ENCODE assay signal across 8 cellular contexts in the genomic region with DNA sequence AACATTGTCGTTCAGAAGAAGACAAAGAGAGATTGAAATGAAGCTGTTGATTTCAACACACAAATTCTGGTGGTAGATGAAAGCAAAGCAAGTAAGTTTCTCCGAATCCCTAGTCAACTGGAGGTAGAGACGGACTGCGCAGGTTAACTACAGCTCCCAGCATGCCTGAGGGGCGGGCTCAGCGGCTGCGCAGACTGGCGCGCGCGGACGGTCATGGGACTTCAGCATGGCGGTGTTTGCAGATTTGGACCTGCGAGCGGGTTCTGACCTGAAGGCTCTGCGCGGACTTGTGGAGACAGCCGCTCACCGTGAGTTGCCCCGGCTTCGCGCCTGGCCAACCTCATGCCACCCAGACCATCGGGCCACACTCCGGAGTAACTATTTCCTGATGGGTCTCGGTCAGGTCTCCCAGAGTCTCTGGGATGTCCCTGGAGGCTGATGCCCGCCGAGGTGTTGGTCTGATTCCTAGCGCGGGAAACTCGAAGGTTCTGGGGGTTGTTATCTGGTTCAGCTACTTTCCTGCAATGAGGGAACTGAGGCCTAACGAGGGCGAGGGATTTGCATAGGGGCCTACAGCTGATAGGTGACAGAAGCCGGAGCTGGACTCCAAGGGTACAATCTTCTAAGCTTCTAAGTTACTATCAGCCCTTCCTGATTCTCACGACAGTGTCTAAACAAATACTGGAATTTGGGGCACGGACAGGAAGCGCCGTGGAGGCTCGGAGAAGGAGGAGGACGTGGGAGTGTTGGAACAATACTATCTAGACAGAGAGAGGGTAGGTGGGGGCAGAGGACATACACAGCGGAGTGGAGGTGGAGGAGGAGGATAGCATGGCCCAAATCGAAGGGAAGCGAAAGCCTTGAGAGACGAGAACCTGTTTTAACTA. TPM values are rescaled to one million over a fixed set of nuclear protein-coding genes. Genes with fewer than 3 reads are reported as not detected.
DNase-seq lines count a peak whose midpoint lies in the region; TF ChIP-seq lines count a peak whose summit lies in the region.

Gene RPP30, plus strand, starts transcription at position 214 of the 887 bp plus-strand sequence. Its CDS starts 13 bp downstream, at position 227.

- H3K23me2 ChIP-seq in H9 (ENCODE audit: insufficient read length, low read depth, low read length, poor library complexity, severe bottlenecking): peaks cover 7% of the 10 kb centered on the region

- no peak within 1 kb of the TSS for H2BK15ac ChIP-seq in H9 (ENCODE audit: low read depth, low read length)

- H2BK12ac ChIP-seq in H9 (ENCODE audit: insufficient read length, low read depth, low read length): no peak within 1 kb of the TSS

- H3K23ac ChIP-seq in H9 (ENCODE audit: insufficient read length, low read depth, low read length): no peak within 1 kb of the TSS

- peaks cover 18% of the 10 kb centered on the region for H3K27me3 Mint-ChIP-seq in H9 (ENCODE audit: low read depth)

- peak within 1 kb of the TSS; percentile 2 for H3K27ac ChIP-seq in H9 (ENCODE audit: insufficient read length, low read depth, low read length)
- no peak within 1 kb of the TSS for H3K27ac ChIP-seq in SK-N-MC
- H3K27ac ChIP-seq in temporal lobe (ENCODE audit: low read depth, low read length): peak within 1 kb of the TSS; percentile 37

- peak within 1 kb of the TSS; percentile 67 for H3K56ac ChIP-seq in H9 (ENCODE audit: insufficient read length, low read depth, low read length)

- DNase-seq in GF-D8 (lab: John Stamatoyannopoulos, UW) (peak; percentile 19), H9 (peak; percentile 87), M059J (ENCODE audit: low read depth) (peak; percentile 84), SK-N-MC (ENCODE audit: low read depth, low spot score) (no peak), germinal center (ENCODE audit: low spot score) (peak; percentile 89), nucleus accumbens (lab: John Stamatoyannopoulos, UW) (peak in 55 of 56 donors; percentile 17 to 93 (median 82))
- DNase-seq in activated naive CD4-positive, alpha-beta T cell treated with anti-CD3 and anti-CD28 coated beads, Interleukin-2, amount 50 U/mL, for 16 hours: peak; percentile 87

- H3K79me1 ChIP-seq in H9 (ENCODE audit: insufficient read depth, low read depth, low read length, poor library complexity, severe bottlenecking): peaks cover 3% of the 10 kb centered on the region

- peaks cover 17 to 27% of the 10 kb centered on the region in 2 experiments for H3K4me1 Mint-ChIP-seq in H9

- no peak within 1 kb of the TSS for H4K91ac ChIP-seq in H9 (ENCODE audit: insufficient read length, low read depth, low read length)

- peak within 1 kb of the TSS; percentile 91 to 97 for H3K4me3 Mint-ChIP-seq in H9

- TF ChIP-seq CTCF in H9 (conservative IDR thresholded peaks at IDR 0.05): no peak

- peak within 1 kb of the TSS; percentile 99 for H2AFZ ChIP-seq in H9 (ENCODE audit: low read length)

- peak within 1 kb of the TSS; percentile 86 for H3K18ac ChIP-seq in H9 (ENCODE audit: insufficient read length, low read depth, low read length)

- no peak within 1 kb of the TSS for H3T11ph ChIP-seq in H9 (ENCODE audit: low read length)

- no peaks in the 10 kb centered on the region for H3K27me3 ChIP-seq in H9 (ENCODE audit: insufficient read depth, low read length)

- H3K9me3 ChIP-seq in H9 (ENCODE audit: control insufficient read depth, low read depth, low read length): no peaks in the 10 kb centered on the region
- no peaks in the 10 kb centered on the region for H3K9me3 ChIP-seq in SK-N-MC (ENCODE audit: low read depth, low read length)

- no peak within 1 kb of the TSS for H2BK20ac ChIP-seq in H9 (ENCODE audit: low read depth, low read length, poor library complexity, severe bottlenecking)

- peaks cover 12% of the 10 kb centered on the region; the same call in 1 of the 2 replicates for H3K36me3 ChIP-seq in SK-N-MC (ENCODE audit: insufficient read depth, low read length)

- no peak within 1 kb of the TSS for H2BK120ac ChIP-seq in H9 (ENCODE audit: low read depth, low read length, poor library complexity, severe bottlenecking)

- H3K9ac ChIP-seq in H9 (ENCODE audit: extremely low read depth, insufficient read length, low read length) (peak within 1 kb of the TSS; percentile 97), SK-N-MC (ENCODE audit: insufficient read length) (peak within 1 kb of the TSS; percentile 84)

- H2AK5ac ChIP-seq in H9 (ENCODE audit: insufficient read length, low read length): no peak within 1 kb of the TSS

- peaks cover 11% of the 10 kb centered on the region in 2 experiments for H3K9me3 Mint-ChIP-seq in H9

- H3K4me2 ChIP-seq in H9 (ENCODE audit: insufficient read depth, insufficient read length, low read length): peak within 1 kb of the TSS; percentile 99

- peak within 1 kb of the TSS; percentile 42 to 98 (median 98); a peak in 6 of 7 replicates for H3K27ac Mint-ChIP-seq in H9

- H3K14ac ChIP-seq in H9 (ENCODE audit: insufficient read depth, low read length): peak within 1 kb of the TSS; percentile 92

- no peak within 1 kb of the TSS for H3K4ac ChIP-seq in H9 (ENCODE audit: low read depth, low read length)

- no peak within 1 kb of the TSS for H4K5ac ChIP-seq in H9 (ENCODE audit: insufficient read length, low read depth, low read length)

- H3K4me3 ChIP-seq in SK-N-MC: peak within 1 kb of the TSS; percentile 87

- H4K8ac ChIP-seq in H9 (replicated peaks; ENCODE audit: insufficient read length, low read depth, low read length): peak within 1 kb of the TSS; percentile 74

- H3K79me2 ChIP-seq in H9 (ENCODE audit: insufficient read depth, low read length): peaks cover 8% of the 10 kb centered on the region; the same call in 1 of the 2 replicates

- peaks cover 8 to 25% (median 22%) of the 10 kb centered on the region in 3 experiments; a peak in 6 of 7 replicates for H3K36me3 Mint-ChIP-seq in H9 (ENCODE audit: insufficient read depth in 1 of 3, low read depth in 3 of 3)

- H3K4me1 ChIP-seq in H9 (ENCODE audit: insufficient read depth, low read length): peaks cover 2% of the 10 kb centered on the region; the same call in 1 of the 2 replicates

- H2BK5ac ChIP-seq in H9 (ENCODE audit: insufficient read length, low read length): no peak within 1 kb of the TSS

- WGBS in H9 (ENCODE audit: extremely low coverage, insufficient read length, low lambda C conversion rate): no CpG with 5 or more reads among the region's 43 CpGs

- H4K20me1 ChIP-seq in H9 (ENCODE audit: control insufficient read depth, insufficient read depth, insufficient read length): no peaks in the 10 kb centered on the region

RNA-seq across cellular contexts. Expression of gene RPP30, which starts in this region (rescaled TPM):
- total RNA-seq in H9 (2021): 70.0 and 77.7 TPM in 2 replicates
- 114 and 121 TPM in 2 replicates for total RNA-seq in M059J (2014; rRNA removed; shearing (Covaris generic))
- 57.3 TPM for total RNA-seq in temporal lobe
